In the genomic region with DNA sequence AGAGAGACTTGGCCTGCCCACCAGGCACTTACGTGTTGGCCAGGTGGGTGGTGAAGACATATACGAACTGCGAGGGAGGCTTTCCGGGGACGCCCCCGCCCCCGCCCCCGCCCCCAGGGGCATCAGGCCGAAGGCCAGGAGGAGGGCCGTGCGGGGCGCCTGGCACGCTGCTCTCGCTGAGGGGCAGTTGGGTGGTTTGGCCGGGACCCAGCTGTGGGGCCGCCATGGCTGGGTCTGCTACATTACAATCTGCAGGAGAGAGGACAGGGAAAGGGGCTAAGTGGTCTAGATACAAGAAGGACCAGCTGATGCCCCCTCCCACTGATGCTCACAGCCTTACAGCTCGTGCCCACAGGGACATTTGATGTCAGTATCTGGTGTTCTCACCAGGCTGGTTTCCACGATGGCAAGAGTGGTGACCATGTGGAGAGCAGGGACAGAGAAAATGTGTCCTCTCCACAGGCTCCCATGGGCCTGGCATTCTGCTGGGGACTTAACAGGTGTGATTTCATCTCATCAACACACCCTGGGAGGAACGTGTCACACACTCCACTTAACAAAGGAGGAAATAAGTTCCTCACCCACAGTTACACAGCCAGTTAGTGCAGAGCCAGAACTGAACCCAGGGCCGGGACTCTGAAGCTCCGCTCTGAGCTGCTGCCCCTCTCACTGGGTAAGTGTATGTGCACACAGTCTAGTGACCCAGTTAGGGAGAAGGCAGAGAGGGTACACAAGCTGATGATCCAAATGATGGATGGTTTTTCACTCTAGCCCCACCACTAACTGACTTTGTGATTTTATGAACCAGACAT, we compare ENCODE assay signal across 20 cellular contexts. TPM values are rescaled to one million over a fixed set of nuclear protein-coding genes. Genes with fewer than 3 reads are reported as not detected.
"Had no signal": no experiment of that assay in that cellular context is flagged by ENCODE, and none has a peak within 500 bp of the region (broad histone marks: within the 10 kb centered on the region; RNA-seq: fewer than 3 reads in every experiment).

No MANE protein-coding gene starts in this region.

- DNase-seq: activated CD4-positive, alpha-beta memory T cell treated with anti-CD3 and anti-CD28 coated beads for 36 hours; activated gamma-delta T cell treated with Interleukin-2 at 50 U/mL for 16 hours; activated T-cell treated with anti-CD3 and anti-CD28 coated beads, Interleukin-2, amount 50 U/mL, for 72 hours; erythroblast; mammary epithelial cell; natural killer cell; small intestine; stimulated activated naive CD8-positive, alpha-beta T cell treated with anti-CD3 and anti-CD28 coated beads, Interleukin-15, amount 100 ng/mL, for 72 hours; T-helper 1 cell; testis had no signal

- H3K4me3 Mint-ChIP-seq: activated CD4-positive, alpha-beta memory T cell treated with anti-CD3 and anti-CD28 coated beads for 36 hours; activated T-cell treated with anti-CD3 and anti-CD28 coated beads, Interleukin-2, amount 50 U/mL, for 72 hours; natural killer cell; stimulated activated naive CD8-positive, alpha-beta T cell treated with anti-CD3 and anti-CD28 coated beads, Interleukin-15, amount 100 ng/mL, for 72 hours had no signal

- H3K9me3 ChIP-seq: neutrophil, right atrium auricular region, testis had no signal

- ATAC-seq: activated T-cell treated with anti-CD3 and anti-CD28 coated beads, Interleukin-2, amount 50 U/mL, for 72 hours; left lobe of liver; natural killer cell; SK-N-SH treated with all-trans-retinoic acid at 6 μM for 48 hours; stimulated activated naive CD8-positive, alpha-beta T cell treated with anti-CD3 and anti-CD28 coated beads, Interleukin-15, amount 100 ng/mL, for 72 hours had no signal

- H3K27ac Mint-ChIP-seq: activated CD4-positive, alpha-beta memory T cell treated with anti-CD3 and anti-CD28 coated beads for 36 hours; activated T-cell treated with anti-CD3 and anti-CD28 coated beads, Interleukin-2, amount 50 U/mL, for 72 hours; natural killer cell had no signal

- H3K27ac ChIP-seq: neutrophil, right atrium auricular region, testis had no signal

- H3K27me3 Mint-ChIP-seq: activated CD4-positive, alpha-beta memory T cell treated with anti-CD3 and anti-CD28 coated beads for 36 hours; stimulated activated naive CD8-positive, alpha-beta T cell treated with anti-CD3 and anti-CD28 coated beads, Interleukin-15, amount 100 ng/mL, for 72 hours had no signal

- H3K9me3 Mint-ChIP-seq: activated CD4-positive, alpha-beta memory T cell treated with anti-CD3 and anti-CD28 coated beads for 36 hours; activated T-cell treated with anti-CD3 and anti-CD28 coated beads, Interleukin-2, amount 50 U/mL, for 72 hours; natural killer cell; stimulated activated naive CD8-positive, alpha-beta T cell treated with anti-CD3 and anti-CD28 coated beads, Interleukin-15, amount 100 ng/mL, for 72 hours had no signal

- H3K4me3 ChIP-seq: dorsolateral prefrontal cortex, right atrium auricular region, testis had no signal

- H3K27me3 ChIP-seq: dorsolateral prefrontal cortex, neutrophil, right atrium auricular region, testis had no signal

RNA-seq across cellular contexts. Expression of a gene that starts 19.7 kb away (rescaled TPM):
- total RNA-seq: bronchial epithelial cell, dorsolateral prefrontal cortex, mammary epithelial cell, ureter had no signal
- polyA plus RNA-seq: mammary epithelial cell had no signal

RNA-seq across cellular contexts. Expression of a gene that starts 52.7 kb away (rescaled TPM):
- total RNA-seq: activated CD4-positive, alpha-beta memory T cell treated with anti-CD3 and anti-CD28 coated beads for 36 hours; astrocyte; bronchial epithelial cell; left lobe of liver; mononuclear cell; posterior vena cava; right atrium auricular region had no signal
- polyA plus RNA-seq: small intestine had no signal
